8 cellular contexts compared by ENCODE assay signal in the genomic region with DNA sequence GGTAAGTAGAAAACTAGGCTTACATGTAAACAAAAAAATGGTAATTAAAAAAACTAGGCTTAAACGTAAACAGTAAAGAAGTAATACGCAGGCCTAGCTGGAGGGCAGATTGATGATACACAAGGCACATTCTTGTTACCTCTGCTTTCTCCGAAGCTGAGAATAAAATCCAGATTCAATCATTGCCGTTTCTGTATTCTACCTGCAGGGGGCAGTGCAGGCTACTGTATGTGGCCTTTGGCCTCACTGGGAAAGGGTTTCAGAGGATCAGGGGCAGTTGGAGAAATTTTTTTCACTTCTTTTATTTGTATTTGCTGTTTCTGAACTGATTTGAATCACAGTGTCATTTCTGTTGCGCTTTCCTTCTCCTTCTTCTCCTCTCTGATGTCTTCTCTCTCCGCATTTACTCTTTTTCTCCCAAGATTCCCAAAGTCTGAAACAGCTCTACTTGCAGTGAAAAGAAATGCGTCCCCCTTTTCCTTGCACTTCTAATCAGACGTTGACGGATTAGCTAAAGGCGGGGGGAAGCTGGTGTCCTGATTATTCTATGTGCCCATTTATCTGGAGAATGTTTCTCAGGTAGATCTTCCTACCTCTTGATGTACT.
A peak's percentile ranks its signal among the peaks of the same experiment; 100 is the strongest.
DNase-seq lines count a peak whose midpoint lies in the region; ATAC-seq, FAIRE-seq and TF ChIP-seq lines count a peak whose summit lies in the region.

No MANE protein-coding gene starts in this region.

- DNase-seq in NOMO-1 (lab: John Stamatoyannopoulos, UW; ENCODE audit: unreplicated experiment in 2 of 2) (peak; percentile 45 to 79), esophagus muscularis mucosa (ENCODE audit: extremely low spot score) (no peak), transverse colon (peak; percentile 63)
- DNase-seq in activated CD8-positive, alpha-beta memory T cell treated with anti-CD3 and anti-CD28 coated beads, Interleukin-2, amount 50 U/mL, for 4 hours, result peak; percentile 58

- FAIRE-seq in G401.6 (lab: Jason Lieb, UNC), result peak; percentile 6

- peak; percentile 70 for ATAC-seq in HG03354 (IDR thresholded peaks at IDR 0.05; ENCODE audit: poor library complexity, severe bottlenecking, unreplicated experiment)
- no peak for ATAC-seq in GM21528 (IDR thresholded peaks at IDR 0.05; ENCODE audit: low FRiP score, unreplicated experiment)

- no peaks in the 10 kb centered on the region for H3K36me3 ChIP-seq in esophagus muscularis mucosa
- no peaks in the 10 kb centered on the region for H3K36me3 ChIP-seq in neutrophil
- H3K36me3 ChIP-seq in transverse colon, result no peaks in the 10 kb centered on the region

- H3K4me3 ChIP-seq in esophagus muscularis mucosa (no peak overlapping the region), neutrophil (ENCODE audit: low read depth in 1 of 2, low read length in 1 of 2) (no peak overlapping the region), transverse colon (no peak overlapping the region)

- H3K27ac ChIP-seq in esophagus muscularis mucosa (replicated peaks in 1 of 4) (no peak overlapping the region), neutrophil (no peak overlapping the region), transverse colon (no peak overlapping the region)

- TF ChIP-seq EP300 in esophagus muscularis mucosa (IDR thresholded peaks at IDR 0.05) (no peak), transverse colon (IDR thresholded peaks at IDR 0.05; ENCODE audit: low read depth) (no peak)

- TF ChIP-seq POLR2A in esophagus muscularis mucosa (IDR thresholded peaks at IDR 0.05; ENCODE audit: low read depth) (no peak), transverse colon (IDR thresholded peaks at IDR 0.05) (no peak)

- in situ Hi-C loops in transverse colon (cut with MboI; ENCODE audit: low pct_ligation_motif_present in 1 of 4, low pct_unique_long_range_greater_than_20kb in 1 of 4, low sequenced_read_pairs in 3 of 4), result loop anchor here in 3 of 4 donors (5.0 to 10.0 kb wide), 3 partner anchors 150 to 160 kb away; no protein-coding TSS in a partner anchor

- intact Hi-C loops in esophagus muscularis mucosa (cut with DNase I) (loop anchor here (1.0 kb wide), 1 partner anchor 158 kb away; no protein-coding TSS in a partner anchor), transverse colon (cut with DNase I; ENCODE audit: low total_unique reads) (no loop called here)

- TF ChIP-seq CTCF in esophagus muscularis mucosa (IDR thresholded peaks at IDR 0.05) (peak; percentile 70 to 77 (median 75)), neutrophil (IDR thresholded peaks at IDR 0.05) (peak; percentile 82), transverse colon (IDR thresholded peaks at IDR 0.05) (peak; percentile 84 to 93 (median 87))

- no peaks in the 10 kb centered on the region for H3K27me3 ChIP-seq in esophagus muscularis mucosa
- no peaks in the 10 kb centered on the region for H3K27me3 ChIP-seq in neutrophil
- H3K27me3 ChIP-seq in transverse colon, result peaks cover 3% of the 10 kb centered on the region

- H3K4me1 ChIP-seq in esophagus muscularis mucosa (no peaks in the 10 kb centered on the region), neutrophil (ENCODE audit: control insufficient read depth in 1 of 2, insufficient read depth in 1 of 2, low read depth in 1 of 2, low read length in 1 of 2) (peaks cover 11 to 12% of the 10 kb centered on the region in 2 experiments), transverse colon (peaks cover 0 to 2% (median 0%) of the 10 kb centered on the region in 4 donors)

- no peaks in the 10 kb centered on the region for H3K9me3 ChIP-seq in esophagus muscularis mucosa
- no peaks in the 10 kb centered on the region for H3K9me3 ChIP-seq in neutrophil
- H3K9me3 ChIP-seq in transverse colon, result no peaks in the 10 kb centered on the region

- 53% methylated on average over 10 of the region's 10 CpGs for WGBS in esophagus muscularis mucosa
- WGBS in transverse colon (ENCODE audit: low coverage in 1 of 2), 2 donors, result 46 to 48% methylated on average over 10 of the region's 10 CpGs
